Comparison of ENCODE assay signal across 12 cellular contexts in genomic region chr12:106645074-106645421, GRCh38.
DNase-seq lines count a peak whose midpoint lies in the region; ATAC-seq and FAIRE-seq lines count a peak whose summit lies in the region.
"Had no signal": no experiment of that assay in that cellular context is flagged by ENCODE, and none has a peak within 500 bp of the region (broad histone marks: within the 10 kb centered on the region; RNA-seq: fewer than 3 reads in every experiment).

No MANE protein-coding gene starts in this region.

- no peak overlapping the region for H2AFZ ChIP-seq in GM23248

- no peaks in the 10 kb centered on the region for H3K79me2 ChIP-seq in GM23248 (ENCODE audit: insufficient read depth)

- no peaks in the 10 kb centered on the region for H3K4me1 Mint-ChIP-seq in activated naive CD8-positive, alpha-beta T cell treated with anti-CD3 and anti-CD28 coated beads for 36 hours
- H3K4me1 Mint-ChIP-seq: activated CD4-positive, alpha-beta T cell treated with anti-CD3 and anti-CD28 coated beads for 36 hours had no signal

- 68 to 73% methylated on average over 16 of the region's 16 CpGs for WGBS in GM23248 (ENCODE audit: low coverage in 1 of 2, low lambda C conversion rate in 2 of 2, missing lambda C conversion rate in 2 of 2), 2 experiments

- no peaks in the 10 kb centered on the region for H3K36me3 Mint-ChIP-seq in activated naive CD8-positive, alpha-beta T cell treated with anti-CD3 and anti-CD28 coated beads for 36 hours

- H3K36me3 ChIP-seq in GM23248 (ENCODE audit: low read depth): no peaks in the 10 kb centered on the region
- H3K36me3 ChIP-seq: vagina had no signal

- in situ Hi-C loops in G401 (cut with HindIII; ENCODE audit: low sequenced_read_pairs): no loop called here
- in situ Hi-C loops in GM23248 (cut with MboI): no loop called here

- no peaks in the 10 kb centered on the region for H3K9me3 ChIP-seq in GM23248 (ENCODE audit: low read depth)
- H3K9me3 ChIP-seq: vagina had no signal

- ATAC-seq in GM21423 (IDR thresholded peaks at IDR 0.05; ENCODE audit: unreplicated experiment): no peak
- ATAC-seq: activated CD4-positive, alpha-beta T cell treated with anti-CD3 and anti-CD28 coated beads for 36 hours had no signal

- H3K9me2 ChIP-seq in GM23248 (ENCODE audit: insufficient read depth): no peaks in the 10 kb centered on the region

- DNase-seq in G401 (ENCODE audit: low spot score) (peak; percentile 45), NCI-H774 (lab: John Stamatoyannopoulos, UW) (peak; percentile 87), fibroblast of peridontal ligament (ENCODE audit: extremely low read depth) (peak; percentile 14), posterior cingulate gyrus (peak; percentile 70 to 96 (median 80)), HTR-8/SVneo (ENCODE audit: insufficient read length, low spot score) (no peak), GM23248 (no peak)
- DNase-seq in activated naive CD8-positive, alpha-beta T cell treated with anti-CD3 and anti-CD28 coated beads for 36 hours: no peak
- DNase-seq: activated CD4-positive, alpha-beta T cell treated with anti-CD3 and anti-CD28 coated beads for 36 hours; NCI-H524 treated with DMSO at 0.1 percent for 48 hours had no signal

- FAIRE-seq in HTR-8/SVneo (lab: Jason Lieb, UNC): no peak
- FAIRE-seq: islet of Langerhans had no signal

- no peak overlapping the region for H3K4me3 ChIP-seq in GM23248
- H3K4me3 ChIP-seq: vagina had no signal

- intact Hi-C loops in posterior cingulate gyrus (cut with DNase I): no loop called here

- H3K27ac Mint-ChIP-seq in activated naive CD8-positive, alpha-beta T cell treated with anti-CD3 and anti-CD28 coated beads for 36 hours: no peak overlapping the region
- H3K27ac Mint-ChIP-seq: activated CD4-positive, alpha-beta T cell treated with anti-CD3 and anti-CD28 coated beads for 36 hours had no signal

- H3F3A ChIP-seq in GM23248 (ENCODE audit: insufficient read depth): no peaks in the 10 kb centered on the region

- no peaks in the 10 kb centered on the region for H3K27me3 Mint-ChIP-seq in activated naive CD8-positive, alpha-beta T cell treated with anti-CD3 and anti-CD28 coated beads for 36 hours

- H3K4me2 ChIP-seq in GM23248 (ENCODE audit: unreplicated experiment): no peak overlapping the region

- no peaks in the 10 kb centered on the region for H4K20me1 ChIP-seq in GM23248 (ENCODE audit: insufficient read depth)

- no peaks in the 10 kb centered on the region for H3K27me3 ChIP-seq in GM23248 (replicated peaks; ENCODE audit: insufficient read depth)
- H3K27me3 ChIP-seq: vagina had no signal

- H3K27ac ChIP-seq in GM23248: no peak overlapping the region
- H3K27ac ChIP-seq: vagina had no signal

- H3K4me3 Mint-ChIP-seq in activated naive CD8-positive, alpha-beta T cell treated with anti-CD3 and anti-CD28 coated beads for 36 hours: no peak overlapping the region
- H3K4me3 Mint-ChIP-seq: activated CD4-positive, alpha-beta T cell treated with anti-CD3 and anti-CD28 coated beads for 36 hours had no signal

- no peaks in the 10 kb centered on the region for H3K4me1 ChIP-seq in GM23248 (ENCODE audit: insufficient read depth)
- H3K4me1 ChIP-seq: vagina had no signal

- H3K9ac ChIP-seq in GM23248: no peak overlapping the region

- no peaks in the 10 kb centered on the region for H3K9me3 Mint-ChIP-seq in activated naive CD8-positive, alpha-beta T cell treated with anti-CD3 and anti-CD28 coated beads for 36 hours

Comparison
In these comparisons a context has a peak if more than half of its experiments do, and no peak if none do; other contexts are left out.
1. DNase-seq: peak in G401 (single experiment), NCI-H774 (single experiment), fibroblast of peridontal ligament (single experiment) and posterior cingulate gyrus (10 of 10); none in activated naive CD8-positive, alpha-beta T cell treated with anti-CD3 and anti-CD28 coated beads for 36 hours (single experiment), HTR-8/SVneo (single experiment) and GM23248 (single experiment).